ENCODE assay signal across 8 cellular contexts in the genomic region with DNA sequence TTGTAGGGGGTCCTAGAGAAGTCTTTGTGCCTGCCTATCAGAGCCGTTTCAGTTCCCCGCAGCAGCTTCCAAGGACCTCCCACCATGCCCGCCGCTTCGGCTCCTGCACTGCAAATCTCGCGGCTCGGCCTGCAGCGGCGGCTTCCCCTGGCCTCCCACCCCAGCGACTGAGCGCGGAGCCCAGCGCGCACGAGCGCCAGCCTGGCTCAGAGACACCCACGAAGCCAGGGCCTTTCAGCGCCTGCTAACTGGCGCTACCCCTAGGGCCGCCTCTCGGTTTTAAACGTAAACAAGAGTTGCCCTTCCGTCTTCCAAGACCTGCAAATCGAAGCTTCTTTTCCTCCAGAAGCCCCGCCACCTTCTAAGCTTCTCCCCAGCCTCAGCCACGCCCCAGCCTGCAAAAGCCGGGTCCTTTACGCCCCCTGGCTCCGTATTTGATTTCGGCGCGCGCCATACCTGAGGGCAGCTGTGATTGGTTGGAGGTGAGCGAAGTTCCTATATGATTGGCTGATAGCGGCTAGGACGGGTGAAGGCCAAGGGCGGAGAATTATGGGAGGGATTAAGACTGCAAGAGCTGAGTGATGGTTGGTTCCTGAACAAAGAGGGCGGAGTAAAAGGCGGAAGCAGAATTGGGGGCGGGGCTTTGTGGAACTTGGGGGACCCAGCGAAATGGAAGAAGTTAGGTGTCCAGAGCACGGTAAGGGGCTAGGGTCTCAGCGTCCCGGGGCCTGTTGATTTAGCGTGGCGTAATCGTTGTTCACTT. TPM values are rescaled to one million over a fixed set of nuclear protein-coding genes. Genes with fewer than 3 reads are reported as not detected.
A peak's percentile ranks its signal among the peaks of the same experiment; 100 is the strongest.
DNase-seq lines count a peak whose midpoint lies in the region; ATAC-seq, FAIRE-seq and TF ChIP-seq lines count a peak whose summit lies in the region.

A gene (plus strand): TSS at position 649 of the 763 bp plus-strand sequence. CDS start 21 bp downstream, at position 670.

- peaks cover 65% of the 10 kb centered on the region for H3K79me2 ChIP-seq in DOHH2 (ENCODE audit: control insufficient read depth, low read length)
- H3K79me2 ChIP-seq in GM23248 (ENCODE audit: insufficient read depth) = no peaks in the 10 kb centered on the region
- peaks cover 64% of the 10 kb centered on the region for H3K79me2 ChIP-seq in Karpas-422 (ENCODE audit: low read length)
- no peaks in the 10 kb centered on the region for H3K79me2 ChIP-seq in fibroblast of lung (ENCODE audit: control insufficient read depth, insufficient read depth, low read length)

- H4K20me1 ChIP-seq in DOHH2 (ENCODE audit: control insufficient read depth, insufficient read depth, low read depth, low read length) = no peaks in the 10 kb centered on the region
- H4K20me1 ChIP-seq in GM23248 (ENCODE audit: insufficient read depth) = no peaks in the 10 kb centered on the region
- no peaks in the 10 kb centered on the region for H4K20me1 ChIP-seq in Karpas-422 (ENCODE audit: insufficient read depth, low read depth, low read length)
- no peaks in the 10 kb centered on the region for H4K20me1 ChIP-seq in fibroblast of lung (ENCODE audit: control insufficient read depth, extremely low read depth, insufficient read depth, low read length)

- peaks cover 42% of the 10 kb centered on the region for H3K4me1 ChIP-seq in DOHH2 (ENCODE audit: control insufficient read depth, low read length)
- peaks cover 8% of the 10 kb centered on the region; the same call in 1 of the 2 replicates for H3K4me1 ChIP-seq in GM23248 (ENCODE audit: insufficient read depth)
- H3K4me1 ChIP-seq in Karpas-422 (ENCODE audit: low read length) = peaks cover 41% of the 10 kb centered on the region
- peaks cover 4% of the 10 kb centered on the region for H3K4me1 ChIP-seq in fibroblast of lung (ENCODE audit: control insufficient read depth, extremely low read depth, insufficient read depth, low read length)
- H3K4me1 ChIP-seq in naive thymus-derived CD4-positive, alpha-beta T cell (ENCODE audit: control insufficient read depth in 2 of 2, insufficient read depth in 2 of 2, low read length in 2 of 2) = peaks cover 6 to 9% of the 10 kb centered on the region in 2 donors

- H3K27ac Mint-ChIP-seq in activated T-cell treated with anti-CD3 and anti-CD28 coated beads, Interleukin-2, amount 50 U/mL, for 72 hours = no peak within 1 kb of the TSS
- H3K27ac Mint-ChIP-seq in naive thymus-derived CD4-positive, alpha-beta T cell = peak within 1 kb of the TSS in 4 of 9 donors; percentile 45 to 83 (median 62)
- no peak within 1 kb of the TSS for H3K27ac Mint-ChIP-seq in stimulated activated memory B cell treated with anti-CD40 and anti-IgM and Interleukin-4, amounts not matched to agents 10 μg/mL and 1 μg/mL and 100 μg/mL, for 72 hours

- no peaks in the 10 kb centered on the region for H3K27me3 Mint-ChIP-seq in activated T-cell treated with anti-CD3 and anti-CD28 coated beads, Interleukin-2, amount 50 U/mL, for 72 hours (ENCODE audit: low read depth)
- no peaks in the 10 kb centered on the region for H3K27me3 Mint-ChIP-seq in naive thymus-derived CD4-positive, alpha-beta T cell
- no peaks in the 10 kb centered on the region for H3K27me3 Mint-ChIP-seq in stimulated activated memory B cell treated with anti-CD40 and anti-IgM and Interleukin-4, amounts not matched to agents 10 μg/mL and 1 μg/mL and 100 μg/mL, for 72 hours

- in situ Hi-C loops in GM23248 (cut with MboI) = loop anchor here (25.0 kb wide), 1 partner anchor 473 kb away; no protein-coding TSS in a partner anchor

- peaks cover 13% of the 10 kb centered on the region for H3F3A ChIP-seq in DOHH2 (ENCODE audit: control insufficient read depth, insufficient read depth)
- H3F3A ChIP-seq in GM23248 (ENCODE audit: insufficient read depth) = 0 out of 2 replicates have a peak, but pooled peaks cover 9% of the 10 kb centered on the region

- WGBS in GM23248 (ENCODE audit: low coverage in 1 of 2, low lambda C conversion rate in 2 of 2, missing lambda C conversion rate in 2 of 2), 2 experiments = 1% methylated on average over 47 to 48 of the region's 48 CpGs

- ATAC-seq in activated T-cell treated with anti-CD3 and anti-CD28 coated beads, Interleukin-2, amount 50 U/mL, for 72 hours (replicated peaks in 1 of 2) = peak; percentile 90
- peak; percentile 96 for ATAC-seq in naive thymus-derived CD4-positive, alpha-beta T cell
- ATAC-seq in stimulated activated memory B cell treated with anti-CD40 and anti-IgM and Interleukin-4, amounts not matched to agents 10 μg/mL and 1 μg/mL and 100 μg/mL, for 72 hours = peak; percentile 99

- H3K27ac ChIP-seq in DOHH2 (ENCODE audit: low read depth, low read length) (peak within 1 kb of the TSS; percentile 95), GM23248 (no peak within 1 kb of the TSS), Karpas-422 (ENCODE audit: low read length) (peak within 1 kb of the TSS; percentile 89), fibroblast of lung (ENCODE audit: insufficient read depth, low read length) (peak within 1 kb of the TSS; percentile 65)
- H3K27ac ChIP-seq in naive thymus-derived CD4-positive, alpha-beta T cell (ENCODE audit: low read depth, low read length) = peak within 1 kb of the TSS; percentile 82

- H3K4me1 Mint-ChIP-seq in activated T-cell treated with anti-CD3 and anti-CD28 coated beads, Interleukin-2, amount 50 U/mL, for 72 hours (ENCODE audit: low read depth) = peaks cover 68% of the 10 kb centered on the region
- H3K4me1 Mint-ChIP-seq in naive thymus-derived CD4-positive, alpha-beta T cell = peaks cover 19 to 60% (median 41%) of the 10 kb centered on the region in 7 donors
- peaks cover 32% of the 10 kb centered on the region for H3K4me1 Mint-ChIP-seq in stimulated activated memory B cell treated with anti-CD40 and anti-IgM and Interleukin-4, amounts not matched to agents 10 μg/mL and 1 μg/mL and 100 μg/mL, for 72 hours

- peak within 1 kb of the TSS; percentile 86 for H3K4me3 ChIP-seq in DOHH2 (ENCODE audit: low read length)
- peak within 1 kb of the TSS; percentile 85 for H3K4me3 ChIP-seq in GM23248
- H3K4me3 ChIP-seq in Karpas-422 (ENCODE audit: low read length) = peak within 1 kb of the TSS; percentile 88
- peak within 1 kb of the TSS; percentile 82 to 90 (median 89) for H3K4me3 ChIP-seq in fibroblast of lung (replicated peaks in 1 of 4; ENCODE audit: control extremely low read depth in 1 of 4, insufficient read depth in 1 of 4, low read depth in 3 of 4, low read length in 4 of 4)
- peak within 1 kb of the TSS; percentile 81 for H3K4me3 ChIP-seq in naive thymus-derived CD4-positive, alpha-beta T cell (ENCODE audit: low read length)

- H3K4me3 Mint-ChIP-seq in activated T-cell treated with anti-CD3 and anti-CD28 coated beads, Interleukin-2, amount 50 U/mL, for 72 hours = no peak within 1 kb of the TSS
- no peak within 1 kb of the TSS for H3K4me3 Mint-ChIP-seq in naive thymus-derived CD4-positive, alpha-beta T cell
- H3K4me3 Mint-ChIP-seq in stimulated activated memory B cell treated with anti-CD40 and anti-IgM and Interleukin-4, amounts not matched to agents 10 μg/mL and 1 μg/mL and 100 μg/mL, for 72 hours = no peak within 1 kb of the TSS

- H3K36me3 ChIP-seq in DOHH2 (ENCODE audit: control insufficient read depth, low read length) = peaks cover 52% of the 10 kb centered on the region
- H3K36me3 ChIP-seq in GM23248 (ENCODE audit: low read depth) = no peaks in the 10 kb centered on the region
- peaks cover 28% of the 10 kb centered on the region for H3K36me3 ChIP-seq in Karpas-422 (ENCODE audit: insufficient read depth, low read length)
- no peaks in the 10 kb centered on the region for H3K36me3 ChIP-seq in fibroblast of lung (ENCODE audit: control insufficient read depth, insufficient read depth, low read length)
- H3K36me3 ChIP-seq in naive thymus-derived CD4-positive, alpha-beta T cell (ENCODE audit: control insufficient read depth in 2 of 3, insufficient read depth in 3 of 3, low read length in 3 of 3) = no peaks in the 10 kb centered on the region

- H3K9ac ChIP-seq in GM23248 = peak within 1 kb of the TSS; percentile 79
- H3K9ac ChIP-seq in Karpas-422 (ENCODE audit: low read length) = peak within 1 kb of the TSS; percentile 82
- peak within 1 kb of the TSS; percentile 68 for H3K9ac ChIP-seq in fibroblast of lung (ENCODE audit: insufficient read depth, low read length)

- peak within 1 kb of the TSS; percentile 83 for H3K4me2 ChIP-seq in DOHH2 (ENCODE audit: low read length)
- peak within 1 kb of the TSS; percentile 83 for H3K4me2 ChIP-seq in GM23248 (ENCODE audit: unreplicated experiment)
- peak within 1 kb of the TSS; percentile 97 for H3K4me2 ChIP-seq in Karpas-422 (ENCODE audit: low read depth, low read length, poor library complexity, severe bottlenecking)
- peak within 1 kb of the TSS; percentile 90 for H3K4me2 ChIP-seq in fibroblast of lung (ENCODE audit: extremely low read depth, insufficient read depth, low read length)

- POLR2A ChIA-PET in naive thymus-derived CD4-positive, alpha-beta T cell (lab: Charles Lee) = interaction anchor here (0.6 to 3.0 kb wide), 32 partner anchors 8 to 739 kb away, joined by 3 to 20 read pairs (median 4); a partner anchor contains a TSS

- no peaks in the 10 kb centered on the region for H3K9me2 ChIP-seq in DOHH2 (replicated peaks; ENCODE audit: control insufficient read depth, low read length)
- H3K9me2 ChIP-seq in GM23248 (ENCODE audit: insufficient read depth) = no peaks in the 10 kb centered on the region
- no peaks in the 10 kb centered on the region for H3K9me2 ChIP-seq in Karpas-422 (replicated peaks; ENCODE audit: insufficient read depth, low read length)

- H2AFZ ChIP-seq in GM23248 (peak within 1 kb of the TSS; percentile 88), Karpas-422 (ENCODE audit: low read length) (peak within 1 kb of the TSS; percentile 90), fibroblast of lung (ENCODE audit: low read length) (peak within 1 kb of the TSS; percentile 96)

- H3K9me3 ChIP-seq in DOHH2 (ENCODE audit: control insufficient read depth, insufficient read depth, low read length) (no peaks in the 10 kb centered on the region), GM23248 (ENCODE audit: low read depth) (no peaks in the 10 kb centered on the region), Karpas-422 (ENCODE audit: low read length) (no peaks in the 10 kb centered on the region), fibroblast of lung (ENCODE audit: control insufficient read depth, insufficient read depth, low read depth, low read length) (no peaks in the 10 kb centered on the region)
- no peaks in the 10 kb centered on the region for H3K9me3 ChIP-seq in naive thymus-derived CD4-positive, alpha-beta T cell (ENCODE audit: control insufficient read depth in 2 of 3, low read length in 3 of 3)

- H3K27me3 ChIP-seq in DOHH2 (ENCODE audit: control insufficient read depth, low read length) (no peaks in the 10 kb centered on the region), GM23248 (replicated peaks; ENCODE audit: insufficient read depth) (no peaks in the 10 kb centered on the region), Karpas-422 (ENCODE audit: low read length) (no peaks in the 10 kb centered on the region), fibroblast of lung (ENCODE audit: control insufficient read depth, insufficient read depth, low read length) (no peaks in the 10 kb centered on the region)
- H3K27me3 ChIP-seq in naive thymus-derived CD4-positive, alpha-beta T cell (ENCODE audit: control insufficient read depth in 2 of 2, insufficient read depth in 2 of 2, low read length in 2 of 2) = no peaks in the 10 kb centered on the region

- H3K36me3 Mint-ChIP-seq in activated T-cell treated with anti-CD3 and anti-CD28 coated beads, Interleukin-2, amount 50 U/mL, for 72 hours (ENCODE audit: insufficient read depth in 2 of 2) = peaks cover 8 to 30% of the 10 kb centered on the region in 2 donors
- peaks cover 0 to 15% (median 5%) of the 10 kb centered on the region in 5 donors for H3K36me3 Mint-ChIP-seq in naive thymus-derived CD4-positive, alpha-beta T cell
- H3K36me3 Mint-ChIP-seq in stimulated activated memory B cell treated with anti-CD40 and anti-IgM and Interleukin-4, amounts not matched to agents 10 μg/mL and 1 μg/mL and 100 μg/mL, for 72 hours = peaks cover 11% of the 10 kb centered on the region

- peak; percentile 99 for DNase-seq in GM23248
- DNase-seq in Karpas-422 = peak; percentile 99
- DNase-seq in RCC 7860 (ENCODE audit: low spot score) = peak; percentile 99
- peak; percentile 94 to 98 for DNase-seq in activated T-cell treated with anti-CD3 and anti-CD28 coated beads, Interleukin-2, amount 50 U/mL, for 72 hours
- DNase-seq in fibroblast of lung (ENCODE audit: low read depth in 2 of 2) = peak; percentile 97 to 99
- DNase-seq in naive thymus-derived CD4-positive, alpha-beta T cell = peak; percentile 82 to 99 (median 98)

- TF ChIP-seq CTCF in DOHH2 (IDR thresholded peaks at IDR 0.05; ENCODE audit: low read depth, low read length, poor library complexity, severe bottlenecking) (no peak), fibroblast of lung (conservative IDR thresholded peaks at IDR 0.05 in 1 of 2, IDR thresholded peaks at IDR 0.05 in 1 of 2; ENCODE audit: low read depth in 1 of 2, low read length in 2 of 2) (peak in 1 of 2 donors; percentile 22)

- CTCF ChIA-PET in naive thymus-derived CD4-positive, alpha-beta T cell (lab: Charles Lee) = interaction anchor here (0.8 to 1.7 kb wide), 14 partner anchors 8 to 935 kb away, joined by 3 to 5 read pairs (median 4); no protein-coding TSS in a partner anchor

- H3K9me3 Mint-ChIP-seq in activated T-cell treated with anti-CD3 and anti-CD28 coated beads, Interleukin-2, amount 50 U/mL, for 72 hours = no peaks in the 10 kb centered on the region
- peaks cover 0 to 2% (median 0%) of the 10 kb centered on the region in 11 donors for H3K9me3 Mint-ChIP-seq in naive thymus-derived CD4-positive, alpha-beta T cell
- no peaks in the 10 kb centered on the region for H3K9me3 Mint-ChIP-seq in stimulated activated memory B cell treated with anti-CD40 and anti-IgM and Interleukin-4, amounts not matched to agents 10 μg/mL and 1 μg/mL and 100 μg/mL, for 72 hours

- peak; percentile 96 for FAIRE-seq in RCC 7860 (lab: Jason Lieb, UNC)

- intact Hi-C loops in naive thymus-derived CD4-positive, alpha-beta T cell (cut with micrococcal nuclease) = loop anchor here (1.0 to 10.0 kb wide), 24 partner anchors 34 to 895 kb away; a partner anchor contains a TSS

RNA-seq across cellular contexts. Expression of the gene that starts here (rescaled TPM):
- total RNA-seq in GM23248 (2014; rRNA removed; shearing (Covaris generic)) = 3.0 and 6.5 TPM in 2 replicates
- polyA plus RNA-seq in GM23248 (2016; fragmentation: Nextera tagmentation; extraction: Ambion mirVana) (9.8 and 11.6 TPM in 2 replicates), fibroblast of lung (10.0 and 14.9 TPM in 2 replicates)
- 29.5 and 49.5 TPM in 2 replicates for total RNA-seq in Karpas-422 (2014; rRNA removed; shearing (Covaris generic); ENCODE audit: low replicate concordance)
- 100 to 1,000 TPM; 104 to 107 TPM for total RNA-seq in activated T-cell treated with anti-CD3 and anti-CD28 coated beads, Interleukin-2, amount 50 U/mL, for 72 hours
- total RNA-seq in fibroblast of lung = 7.7 and 13.2 TPM in 2 replicates
- 7.6 and 12.7 TPM in 2 replicates for polyA plus RNA-seq in fibroblast of lung (2012)
- 3.5 and 22.7 TPM in 2 replicates for polyA minus RNA-seq in fibroblast of lung (ENCODE audit: low replicate concordance)
- total RNA-seq in naive thymus-derived CD4-positive, alpha-beta T cell = 10 to 100 TPM; 27.6 to 74.4 (median 35.2) TPM
- polyA plus RNA-seq in naive thymus-derived CD4-positive, alpha-beta T cell = 10 to 100 TPM in 1 of 2 donors, 1 to 10 TPM in 1; 9.1 to 10.1 TPM
